ENCODE assay signal across 8 cellular contexts in the genomic region with DNA sequence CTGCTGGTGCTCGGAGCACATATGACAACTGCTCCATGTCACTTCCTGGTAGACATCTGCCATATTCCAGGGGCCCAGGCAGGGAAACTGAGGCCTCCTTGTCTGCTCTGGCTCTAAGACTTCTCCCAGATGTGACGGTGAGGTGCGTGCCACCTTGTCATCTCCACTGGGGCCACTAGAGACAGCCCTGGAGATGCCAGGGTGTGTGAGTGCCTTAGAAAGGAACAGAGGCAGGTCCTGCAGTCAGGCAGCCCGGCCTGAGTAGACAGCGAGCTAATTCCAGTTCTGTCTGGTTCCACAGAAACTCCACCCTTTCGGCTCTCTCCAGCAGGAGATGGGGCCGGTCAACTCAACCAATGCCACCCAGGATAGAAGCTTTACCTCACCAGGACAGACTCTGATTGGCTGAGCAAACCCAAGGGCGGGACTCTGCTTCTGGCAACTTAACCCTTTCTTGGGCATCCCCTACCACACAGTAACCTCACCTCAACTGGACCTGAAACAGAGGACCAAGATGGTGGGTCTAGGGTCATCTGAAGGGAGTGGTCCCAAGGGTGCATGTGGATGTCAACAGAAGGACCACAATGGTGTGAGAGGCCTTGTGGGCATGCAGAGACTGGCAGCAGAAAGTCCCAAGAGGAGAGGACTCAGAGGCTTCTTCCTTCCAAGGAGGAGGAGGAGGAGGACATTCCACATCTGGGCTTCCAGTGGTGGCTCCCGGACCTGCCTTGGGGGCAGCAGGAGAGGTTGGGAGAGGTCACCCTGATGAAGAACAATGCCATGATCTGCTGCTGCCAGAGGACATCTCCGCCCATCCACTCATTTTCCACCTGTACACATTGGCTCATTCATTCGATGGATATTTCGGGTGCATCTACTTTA.
DNase-seq lines count a peak whose midpoint lies in the region; ATAC-seq and TF ChIP-seq lines count a peak whose summit lies in the region.

No MANE protein-coding gene starts in this region.

- peaks cover 2 to 95% (median 59%) of the 10 kb centered on the region in 12 donors for H3K4me1 ChIP-seq in heart left ventricle

- intact Hi-C loops in heart left ventricle (cut with DNase I): loop anchor here in 1 of 10 donors (5.0 kb wide), 1 partner anchor 36 kb away; no protein-coding TSS in a partner anchor
- intact Hi-C loops in Right ventricle myocardium superior (cut with DNase I): no loop called here

- 51 to 64% (median 59%) methylated on average over 11 to 12 of the region's 12 CpGs for WGBS in heart left ventricle, 4 donors

- peak in 3 of 5 donors; percentile 28 to 57 (median 47) for DNase-seq in heart left ventricle
- no peak for DNase-seq in Right ventricle myocardium superior
- peak in 31 of 58 donors; percentile 15 to 77 (median 39) for DNase-seq in anterior cingulate cortex (lab: John Stamatoyannopoulos, UW)
- DNase-seq in iPS-NIHi7 (ENCODE audit: extremely low spot score): peak; percentile 94
- DNase-seq in DMS153 (lab: John Stamatoyannopoulos, UW): no peak
- no peak for DNase-seq in NCI-H524 treated with DMSO at 0.1 percent for 48 hours (lab: John Stamatoyannopoulos, UW)

- peaks cover 0 to 73% (median 60%) of the 10 kb centered on the region in 9 donors for H3K36me3 ChIP-seq in heart left ventricle

- H3K27ac ChIP-seq in heart left ventricle: peak overlapping the region in 7 of 12 donors; percentile 21 to 71 (median 65)

- no peaks in the 10 kb centered on the region for H3K27me3 ChIP-seq in heart left ventricle

- no peak for TF ChIP-seq POLR2A in heart left ventricle (IDR thresholded peaks at IDR 0.05)

- ATAC-seq in heart left ventricle: peak in 3 of 4 donors; percentile 8 to 55 (median 49)
- no peak for ATAC-seq in Right ventricle myocardium superior (ENCODE audit: poor library complexity)
- ATAC-seq in HG02938 (IDR thresholded peaks at IDR 0.05; ENCODE audit: unreplicated experiment): no peak
- no peak for ATAC-seq in GM21526 (IDR thresholded peaks at IDR 0.05; ENCODE audit: low FRiP score, unreplicated experiment)

- no peak overlapping the region for H3K4me3 ChIP-seq in heart left ventricle

- TF ChIP-seq CTCF in heart left ventricle (IDR thresholded peaks at IDR 0.05): peak in 1 of 12 donors; percentile 5

- no peaks in the 10 kb centered on the region for H3K9me3 ChIP-seq in heart left ventricle

Comparison
In these comparisons a context has a peak if more than half of its experiments do, and no peak if none do; other contexts are left out.
1. ATAC-seq: peak in heart left ventricle (3 of 4); none in Right ventricle myocardium superior (single experiment), HG02938 (single experiment) and GM21526 (single experiment).
2. DNase-seq: peak in heart left ventricle (3 of 5), anterior cingulate cortex (31 of 58) and iPS-NIHi7 (single experiment); none in Right ventricle myocardium superior (single experiment), DMS153 (single experiment) and NCI-H524 treated with DMSO at 0.1 percent for 48 hours (single experiment).